In genomic region chr5:28313543-28314334, GRCh38 we compare ENCODE assay signal across 1 cellular context.
TF ChIP-seq lines count a peak whose summit lies in the region.

No MANE protein-coding gene starts in this region.

TF ChIP-seq in WTC11, 78 proteins besides CTCF, POLR2A, EP300 and RAD21 (continued from another document):
- no peak for TF ChIP-seq FOXP4 (CRISPR knock-in tag; IDR thresholded peaks at IDR 0.05)
- TF ChIP-seq ZNF263 (CRISPR knock-in tag; IDR thresholded peaks at IDR 0.05; ENCODE audit: low read depth), result no peak
- TF ChIP-seq GABPB1 (CRISPR knock-in tag; IDR thresholded peaks at IDR 0.05), result no peak
- TF ChIP-seq ETV6 (CRISPR knock-in tag; IDR thresholded peaks at IDR 0.05), result no peak
- TF ChIP-seq MAX (CRISPR knock-in tag; IDR thresholded peaks at IDR 0.05), result no peak
- TF ChIP-seq E2F4 (CRISPR knock-in tag; IDR thresholded peaks at IDR 0.05; ENCODE audit: borderline replicate concordance, low read depth), result no peak
- TF ChIP-seq ZBTB43 (CRISPR knock-in tag; IDR thresholded peaks at IDR 0.05), result no peak
